20 cellular contexts compared by ENCODE assay signal in the genomic region with DNA sequence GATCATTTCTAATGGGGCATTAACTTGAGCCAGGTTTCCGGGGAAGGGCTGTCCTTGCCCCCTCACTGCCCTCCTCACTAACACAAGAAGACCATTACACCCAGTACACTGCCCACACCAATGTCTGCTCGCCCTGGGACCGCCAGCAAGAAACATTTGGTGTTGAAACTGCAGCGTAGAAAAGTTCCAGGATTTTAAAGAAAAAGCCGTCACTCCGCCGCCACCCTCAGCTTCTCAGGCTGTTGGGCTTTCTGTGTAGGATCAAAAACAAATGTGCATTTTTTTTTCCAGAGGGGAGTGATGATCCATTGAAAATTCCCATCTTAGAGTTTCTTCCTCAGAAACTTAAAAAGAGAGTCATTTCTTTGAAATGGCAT.
DNase-seq lines count a peak whose midpoint lies in the region; ATAC-seq, FAIRE-seq and TF ChIP-seq lines count a peak whose summit lies in the region.
"Had no signal": no experiment of that assay in that cellular context is flagged by ENCODE, and none has a peak within 500 bp of the region (broad histone marks: within the 10 kb centered on the region; RNA-seq: fewer than 3 reads in every experiment).

No MANE protein-coding gene starts in this region.

- no peak overlapping the region for H3K4me3 Mint-ChIP-seq in stimulated activated effector memory CD8-positive, alpha-beta T cell treated with anti-CD3 and anti-CD28 coated beads, Interleukin-12 subunit alpha, Interleukin-12 subunit beta, amount 100 ng/mL, for 72 hours
- H3K4me3 Mint-ChIP-seq: activated CD8-positive, alpha-beta T cell treated with anti-CD3 and anti-CD28 coated beads for 36 hours; activated naive CD8-positive, alpha-beta T cell treated with anti-CD3 and anti-CD28 coated beads, Interleukin-2, amount 50 U/mL, for 24 hours; stimulated activated naive CD8-positive, alpha-beta T cell treated with anti-CD3 and anti-CD28 coated beads, Interleukin-15, Interleukin-2, amounts not matched to agents 100 ng/mL and 50 ng/mL, for 24 hours had no signal

- no peak for TF ChIP-seq CTCF in brain microvascular endothelial cell (IDR thresholded peaks at IDR 0.05; ENCODE audit: low read depth, low read length, missing control alignments)
- TF ChIP-seq CTCF in lower lobe of right lung (IDR thresholded peaks at IDR 0.05): no peak

- no peaks in the 10 kb centered on the region for H3K36me3 Mint-ChIP-seq in stimulated activated effector memory CD8-positive, alpha-beta T cell treated with anti-CD3 and anti-CD28 coated beads, Interleukin-12 subunit alpha, Interleukin-12 subunit beta, amount 100 ng/mL, for 72 hours

- DNase-seq in GM23248 (peak; percentile 59), brain microvascular endothelial cell (no peak), lower lobe of right lung (no peak), activated gamma-delta T cell treated with Interleukin-2 at 50 U/mL for 16 hours (no peak), RPMI8226 (no peak), HTR-8/SVneo (ENCODE audit: insufficient read length, low spot score) (no peak)
- DNase-seq in stimulated activated effector memory CD8-positive, alpha-beta T cell treated with anti-CD3 and anti-CD28 coated beads, Interleukin-12 subunit alpha, Interleukin-12 subunit beta, amount 100 ng/mL, for 72 hours (ENCODE audit: low spot score in 2 of 2): no peak
- DNase-seq: activated CD8-positive, alpha-beta T cell treated with anti-CD3 and anti-CD28 coated beads for 36 hours; activated naive CD8-positive, alpha-beta T cell treated with anti-CD3 and anti-CD28 coated beads, Interleukin-2, amount 50 U/mL, for 24 hours; COR-L47; glutamatergic neuron; NCI-H1105; PC-9 had no signal

- H3K27ac ChIP-seq in GM23248 (peak overlapping the region; percentile 95), brain microvascular endothelial cell (peak overlapping the region; percentile 90), lower lobe of right lung (peak overlapping the region; percentile 46)
- H3K27ac ChIP-seq: HL-60, KMS-11, PC-9 had no signal

- no peaks in the 10 kb centered on the region for H3K9me3 ChIP-seq in GM23248 (ENCODE audit: low read depth)
- no peaks in the 10 kb centered on the region for H3K9me3 ChIP-seq in lower lobe of right lung
- no peaks in the 10 kb centered on the region for H3K9me3 ChIP-seq in skeletal muscle satellite cell (replicated peaks; ENCODE audit: low read length)

- ATAC-seq in lower lobe of right lung: no peak
- no peak for ATAC-seq in stimulated activated effector memory CD8-positive, alpha-beta T cell treated with anti-CD3 and anti-CD28 coated beads, Interleukin-12 subunit alpha, Interleukin-12 subunit beta, amount 100 ng/mL, for 72 hours
- ATAC-seq: activated CD8-positive, alpha-beta T cell treated with anti-CD3 and anti-CD28 coated beads for 36 hours; activated naive CD8-positive, alpha-beta T cell treated with anti-CD3 and anti-CD28 coated beads, Interleukin-2, amount 50 U/mL, for 24 hours had no signal

- no peaks in the 10 kb centered on the region for H3K36me3 ChIP-seq in GM23248 (ENCODE audit: low read depth)
- H3K36me3 ChIP-seq in brain microvascular endothelial cell (replicated peaks): no peaks in the 10 kb centered on the region
- H3K36me3 ChIP-seq in lower lobe of right lung: no peaks in the 10 kb centered on the region
- H3K36me3 ChIP-seq in skeletal muscle satellite cell (ENCODE audit: insufficient read depth, low read length): peaks cover 7% of the 10 kb centered on the region

- no peak overlapping the region for H3K27ac Mint-ChIP-seq in stimulated activated effector memory CD8-positive, alpha-beta T cell treated with anti-CD3 and anti-CD28 coated beads, Interleukin-12 subunit alpha, Interleukin-12 subunit beta, amount 100 ng/mL, for 72 hours
- H3K27ac Mint-ChIP-seq: activated CD8-positive, alpha-beta T cell treated with anti-CD3 and anti-CD28 coated beads for 36 hours; activated naive CD8-positive, alpha-beta T cell treated with anti-CD3 and anti-CD28 coated beads, Interleukin-2, amount 50 U/mL, for 24 hours; stimulated activated naive CD8-positive, alpha-beta T cell treated with anti-CD3 and anti-CD28 coated beads, Interleukin-15, Interleukin-2, amounts not matched to agents 100 ng/mL and 50 ng/mL, for 24 hours had no signal

- H4K20me1 ChIP-seq in GM23248 (ENCODE audit: insufficient read depth): no peaks in the 10 kb centered on the region

- intact Hi-C loops in lower lobe of right lung (cut with DNase I): no loop called here

- no peaks in the 10 kb centered on the region for H3K9me3 Mint-ChIP-seq in stimulated activated effector memory CD8-positive, alpha-beta T cell treated with anti-CD3 and anti-CD28 coated beads, Interleukin-12 subunit alpha, Interleukin-12 subunit beta, amount 100 ng/mL, for 72 hours
- H3K9me3 Mint-ChIP-seq: activated CD8-positive, alpha-beta T cell treated with anti-CD3 and anti-CD28 coated beads for 36 hours; activated naive CD8-positive, alpha-beta T cell treated with anti-CD3 and anti-CD28 coated beads, Interleukin-2, amount 50 U/mL, for 24 hours; stimulated activated naive CD8-positive, alpha-beta T cell treated with anti-CD3 and anti-CD28 coated beads, Interleukin-15, Interleukin-2, amounts not matched to agents 100 ng/mL and 50 ng/mL, for 24 hours had no signal

- in situ Hi-C loops in GM23248 (cut with MboI) (no loop called here), brain microvascular endothelial cell (cut with HindIII; ENCODE audit: low pct_ligation_motif_present, low sequenced_read_pairs) (no loop called here)

- H3K27me3 ChIP-seq in GM23248 (replicated peaks; ENCODE audit: insufficient read depth) (no peaks in the 10 kb centered on the region), brain microvascular endothelial cell (replicated peaks) (no peaks in the 10 kb centered on the region), lower lobe of right lung (ENCODE audit: low read depth) (peaks cover 6% of the 10 kb centered on the region), skeletal muscle satellite cell (ENCODE audit: control insufficient read depth, insufficient read depth, low read length) (no peaks in the 10 kb centered on the region)

- H3K4me1 ChIP-seq in GM23248 (ENCODE audit: insufficient read depth) (peaks cover 36% of the 10 kb centered on the region), lower lobe of right lung (peaks cover 16% of the 10 kb centered on the region), skeletal muscle satellite cell (ENCODE audit: control insufficient read depth, insufficient read depth, low read length) (peaks cover 54% of the 10 kb centered on the region)

- H3K9me2 ChIP-seq in GM23248 (ENCODE audit: insufficient read depth): no peaks in the 10 kb centered on the region

- no peaks in the 10 kb centered on the region for H3K4me1 Mint-ChIP-seq in stimulated activated effector memory CD8-positive, alpha-beta T cell treated with anti-CD3 and anti-CD28 coated beads, Interleukin-12 subunit alpha, Interleukin-12 subunit beta, amount 100 ng/mL, for 72 hours
- H3K4me1 Mint-ChIP-seq: activated naive CD8-positive, alpha-beta T cell treated with anti-CD3 and anti-CD28 coated beads, Interleukin-2, amount 50 U/mL, for 24 hours had no signal

- FAIRE-seq in HTR-8/SVneo (lab: Jason Lieb, UNC): no peak
- FAIRE-seq: colon, endothelial cell of umbilical vein, islet of Langerhans had no signal

- H3K4me2 ChIP-seq in GM23248 (ENCODE audit: unreplicated experiment): peak overlapping the region; percentile 42
- H3K4me2 ChIP-seq in skeletal muscle satellite cell (ENCODE audit: low read length): peak overlapping the region; percentile 57
- H3K4me2 ChIP-seq: KMS-11, PC-9 had no signal

- H3K4me3 ChIP-seq in GM23248: peak overlapping the region; percentile 22
- no peak overlapping the region for H3K4me3 ChIP-seq in brain microvascular endothelial cell (ENCODE audit: low read depth, low read length)
- no peak overlapping the region for H3K4me3 ChIP-seq in lower lobe of right lung
- H3K4me3 ChIP-seq in skeletal muscle satellite cell (ENCODE audit: low read length): no peak overlapping the region
- H3K4me3 ChIP-seq: PC-9 had no signal

- no peaks in the 10 kb centered on the region for H3F3A ChIP-seq in GM23248 (ENCODE audit: insufficient read depth)

- H3K79me2 ChIP-seq in GM23248 (ENCODE audit: insufficient read depth): peaks cover 61% of the 10 kb centered on the region

- H3K9ac ChIP-seq in GM23248: peak overlapping the region; percentile 79
- H3K9ac ChIP-seq in skeletal muscle satellite cell (ENCODE audit: low read depth, low read length): peak overlapping the region; percentile 71
- H3K9ac ChIP-seq: KMS-11 had no signal

- 7 to 15% methylated on average over 7 of the region's 7 CpGs for WGBS in GM23248 (ENCODE audit: low coverage in 1 of 2, low lambda C conversion rate in 2 of 2, missing lambda C conversion rate in 2 of 2), 2 experiments

- peak overlapping the region; percentile 74 for H2AFZ ChIP-seq in GM23248
- H2AFZ ChIP-seq: PC-9 had no signal
